In the genomic region with DNA sequence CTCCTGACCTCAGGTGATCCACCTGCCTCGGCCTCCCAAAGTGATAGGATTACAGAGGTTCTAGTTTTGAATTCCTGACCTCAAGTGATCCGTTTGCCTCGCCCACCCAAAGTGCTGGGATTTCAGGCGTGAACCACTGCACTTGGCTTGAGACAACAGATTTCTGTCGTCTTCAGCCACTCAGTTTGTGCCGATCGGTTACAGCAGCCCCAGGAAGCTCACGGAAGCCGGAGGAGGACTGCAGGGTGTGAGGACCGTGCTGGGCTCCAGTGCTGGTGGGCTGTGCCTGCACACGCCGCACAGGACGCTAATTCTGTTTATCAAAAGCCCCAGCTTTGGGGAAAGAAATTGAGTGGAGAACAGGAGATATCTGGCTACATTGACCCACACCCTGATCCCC, we compare ENCODE assay signal across 1 cellular context.
TF ChIP-seq lines count a peak whose summit lies in the region.

No MANE protein-coding gene starts in this region.

TF ChIP-seq in HCT116, 20 proteins besides CTCF, POLR2A, EP300 and RAD21 (continued from another document):
- TF ChIP-seq REST (IDR thresholded peaks at IDR 0.05; ENCODE audit: low read depth) (no peak), EGR1 (IDR thresholded peaks at IDR 0.05; ENCODE audit: low read depth) (no peak), EZH2 (IDR thresholded peaks at IDR 0.05) (no peak), ZNF274 (IDR thresholded peaks at IDR 0.05; ENCODE audit: low read depth, low read length) (no peak), CBX3 (IDR thresholded peaks at IDR 0.05; ENCODE audit: low read depth) (no peak), YY1 (IDR thresholded peaks at IDR 0.05; ENCODE audit: extremely low read depth, insufficient replicate concordance, low read depth, low read length) (no peak), ZFX (IDR thresholded peaks at IDR 0.05) (no peak), TCF7L2 (IDR thresholded peaks at IDR 0.05; ENCODE audit: borderline replicate concordance, extremely low read depth, insufficient read depth, insufficient read length) (no peak), JUND (IDR thresholded peaks at IDR 0.05) (no peak), SP1 (IDR thresholded peaks at IDR 0.05; ENCODE audit: low read depth) (no peak), FOSL1 (IDR thresholded peaks at IDR 0.05; ENCODE audit: low read depth) (no peak), SIN3A (IDR thresholded peaks at IDR 0.05; ENCODE audit: low read depth) (no peak), POLR2AphosphoS5 (IDR thresholded peaks at IDR 0.05; ENCODE audit: low read depth, low read length) (no peak), EZH2phosphoT487 (IDR thresholded peaks at IDR 0.05; ENCODE audit: borderline replicate concordance) (no peak), SRF (IDR thresholded peaks at IDR 0.05; ENCODE audit: low read depth) (no peak), ELF1 (IDR thresholded peaks at IDR 0.05; ENCODE audit: borderline replicate concordance, low read depth) (no peak)
- TF ChIP-seq, protein P1, sequence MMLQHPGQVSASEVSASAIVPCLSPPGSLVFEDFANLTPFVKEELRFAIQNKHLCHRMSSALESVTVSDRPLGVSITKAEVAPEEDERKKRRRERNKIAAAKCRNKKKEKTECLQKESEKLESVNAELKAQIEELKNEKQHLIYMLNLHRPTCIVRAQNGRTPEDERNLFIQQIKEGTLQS (IDR thresholded peaks at IDR 0.05), result no peak
- TF ChIP-seq, protein P2, sequence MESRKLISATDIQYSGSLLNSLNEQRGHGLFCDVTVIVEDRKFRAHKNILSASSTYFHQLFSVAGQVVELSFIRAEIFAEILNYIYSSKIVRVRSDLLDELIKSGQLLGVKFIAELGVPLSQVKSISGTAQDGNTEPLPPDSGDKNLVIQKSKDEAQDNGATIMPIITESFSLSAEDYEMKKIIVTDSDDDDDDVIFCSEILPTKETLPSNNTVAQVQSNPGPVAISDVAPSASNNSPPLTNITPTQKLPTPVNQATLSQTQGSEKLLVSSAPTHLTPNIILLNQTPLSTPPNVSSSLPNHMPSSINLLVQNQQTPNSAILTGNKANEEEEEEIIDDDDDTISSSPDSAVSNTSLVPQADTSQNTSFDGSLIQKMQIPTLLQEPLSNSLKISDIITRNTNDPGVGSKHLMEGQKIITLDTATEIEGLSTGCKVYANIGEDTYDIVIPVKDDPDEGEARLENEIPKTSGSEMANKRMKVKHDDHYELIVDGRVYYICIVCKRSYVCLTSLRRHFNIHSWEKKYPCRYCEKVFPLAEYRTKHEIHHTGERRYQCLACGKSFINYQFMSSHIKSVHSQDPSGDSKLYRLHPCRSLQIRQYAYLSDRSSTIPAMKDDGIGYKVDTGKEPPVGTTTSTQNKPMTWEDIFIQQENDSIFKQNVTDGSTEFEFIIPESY (IDR thresholded peaks at IDR 0.05; ENCODE audit: extremely low read depth, insufficient replicate concordance, low read length), result no peak
- TF ChIP-seq, protein P3, sequence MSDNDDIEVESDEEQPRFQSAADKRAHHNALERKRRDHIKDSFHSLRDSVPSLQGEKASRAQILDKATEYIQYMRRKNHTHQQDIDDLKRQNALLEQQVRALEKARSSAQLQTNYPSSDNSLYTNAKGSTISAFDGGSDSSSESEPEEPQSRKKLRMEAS (IDR thresholded peaks at IDR 0.05), result no peak
